In the genomic region with DNA sequence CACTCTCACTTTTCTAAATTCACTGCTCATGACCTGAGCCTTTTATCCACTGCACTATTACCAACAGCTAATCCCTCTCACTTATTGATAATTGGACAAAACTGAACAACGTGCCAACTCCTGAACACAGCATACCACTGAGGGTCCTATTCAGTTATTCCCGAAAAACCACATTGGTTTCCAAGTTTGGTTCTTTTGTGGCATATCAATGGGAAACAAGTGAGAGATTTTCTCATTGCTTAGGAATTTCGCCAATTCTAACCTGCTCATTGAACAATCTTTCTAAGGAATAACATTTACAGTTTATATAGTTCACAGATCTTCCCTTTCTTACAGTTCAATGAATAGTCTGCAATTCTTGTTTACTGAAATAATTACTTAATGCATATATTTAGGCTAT, we compare ENCODE assay signal across 23 cellular contexts.
"Had no signal": no experiment of that assay in that cellular context is flagged by ENCODE, and none has a peak within 500 bp of the region (broad histone marks: within the 10 kb centered on the region; RNA-seq: fewer than 3 reads in every experiment).

No MANE protein-coding gene starts in this region.

- H3K27ac Mint-ChIP-seq: IgD-negative memory B cell had no signal

- H3K4me3 ChIP-seq: K562, SJSA1, SK-N-MC had no signal

- H3K9ac ChIP-seq: KMS-11 had no signal

- H3K36me3 ChIP-seq: SJSA1 had no signal

- H3K27ac ChIP-seq: HL-60, KMS-11, SJSA1, SK-N-MC had no signal

- H3K9me3 ChIP-seq: SJSA1 had no signal

- H3K4me1 ChIP-seq: SJSA1 had no signal

- H3K4me1 Mint-ChIP-seq: IgD-negative memory B cell had no signal

- FAIRE-seq: HTR-8/SVneo, K562 had no signal

- H3K4me3 Mint-ChIP-seq: IgD-negative memory B cell had no signal

- DNase-seq: Kasumi-1, MM.1S, NCI-H1092 treated with DMSO at 0.1 percent for 48 hours, NCI-H1436, NCI-H187, NCI-H2029, NCI-H2081 treated with DMSO at 0.1 percent for 48 hours, NCI-H2171, NCI-H226, NCI-H446, NCI-H510A, NCI-H524 treated with DMSO at 0.1 percent for 48 hours, NCI-H69, Right ventricle myocardium superior, RPMI8226, SIG-M5 had no signal

- H3K27me3 ChIP-seq: SJSA1 had no signal

- H3K4me2 ChIP-seq: KMS-11 had no signal
